15 cellular contexts compared by ENCODE assay signal in the genomic region with DNA sequence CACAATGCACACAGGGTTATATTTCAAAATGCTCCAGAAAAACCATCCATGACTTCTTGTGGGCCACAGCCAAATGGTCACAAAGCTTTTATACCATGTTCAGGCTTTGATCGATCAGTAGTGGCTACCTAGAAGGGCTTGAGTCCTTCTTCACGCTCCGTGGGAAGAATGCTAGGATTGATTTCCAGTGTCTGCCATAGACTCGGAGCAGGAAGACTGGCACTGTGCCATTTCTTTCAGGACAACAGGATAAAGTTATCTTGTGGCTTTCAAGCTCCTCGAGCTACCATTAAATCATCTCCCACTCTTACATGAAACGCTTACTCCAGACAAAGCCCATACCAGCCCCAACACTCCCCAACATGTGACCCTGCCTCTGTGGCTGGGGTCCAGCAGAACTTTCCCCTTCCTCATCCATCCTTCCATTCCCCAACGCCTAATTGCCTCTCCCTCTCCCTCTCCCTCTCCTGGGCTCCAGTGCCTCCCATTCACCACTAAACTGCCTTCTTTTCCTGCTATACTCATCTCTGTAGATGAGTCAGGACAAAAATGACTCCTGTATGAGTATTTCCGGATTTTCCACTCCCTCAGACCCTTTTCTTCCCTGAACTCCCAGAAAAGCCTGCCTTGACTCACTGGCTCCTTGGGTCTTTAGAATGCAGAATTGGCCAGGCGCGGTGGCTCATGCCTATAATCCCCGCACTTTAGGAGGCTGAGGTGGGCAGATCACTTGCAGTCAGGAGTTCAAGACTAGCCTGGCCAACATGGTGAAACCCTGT. TPM values are rescaled to one million over a fixed set of nuclear protein-coding genes. Genes with fewer than 3 reads are reported as not detected.
DNase-seq lines count a peak whose midpoint lies in the region; ATAC-seq, FAIRE-seq and TF ChIP-seq lines count a peak whose summit lies in the region.
"Had no signal": no experiment of that assay in that cellular context is flagged by ENCODE, and none has a peak within 500 bp of the region (broad histone marks: within the 10 kb centered on the region; RNA-seq: fewer than 3 reads in every experiment).

No MANE protein-coding gene starts in this region.

- H3K4me3 ChIP-seq in epithelial cell of proximal tubule (ENCODE audit: low read depth, low read length) = no peak overlapping the region
- H3K4me3 ChIP-seq: upper lobe of left lung had no signal

- H3K27ac Mint-ChIP-seq in T-helper 1 cell treated with Interleukin-12 subunit alpha and Interleukin-12 subunit beta and Interleukin-4 antibody, amounts not matched to agents 30 μg/mL and 1 μg/mL, for 36 hours = peak overlapping the region; percentile 55
- no peak overlapping the region for H3K27ac Mint-ChIP-seq in stimulated activated memory B cell treated with anti-CD40 and anti-IgM and Interleukin-4, amounts not matched to agents 10 μg/mL and 1 μg/mL and 100 μg/mL, for 72 hours
- H3K27ac Mint-ChIP-seq: activated CD8-positive, alpha-beta memory T cell treated with anti-CD3 and anti-CD28 coated beads, Interleukin-2, amount 10 ng/mL, durations not matched to agents 7 days and 5 days had no signal

- no peaks in the 10 kb centered on the region for H3K27me3 Mint-ChIP-seq in T-helper 1 cell treated with Interleukin-12 subunit alpha and Interleukin-12 subunit beta and Interleukin-4 antibody, amounts not matched to agents 30 μg/mL and 1 μg/mL, for 36 hours (ENCODE audit: low read depth)
- H3K27me3 Mint-ChIP-seq in stimulated activated memory B cell treated with anti-CD40 and anti-IgM and Interleukin-4, amounts not matched to agents 10 μg/mL and 1 μg/mL and 100 μg/mL, for 72 hours = no peaks in the 10 kb centered on the region

- no peaks in the 10 kb centered on the region for H3K4me1 Mint-ChIP-seq in T-helper 1 cell treated with Interleukin-12 subunit alpha and Interleukin-12 subunit beta and Interleukin-4 antibody, amounts not matched to agents 30 μg/mL and 1 μg/mL, for 36 hours (ENCODE audit: low read depth)
- H3K4me1 Mint-ChIP-seq in stimulated activated memory B cell treated with anti-CD40 and anti-IgM and Interleukin-4, amounts not matched to agents 10 μg/mL and 1 μg/mL and 100 μg/mL, for 72 hours = peaks cover 16% of the 10 kb centered on the region
- H3K4me1 Mint-ChIP-seq: activated CD8-positive, alpha-beta memory T cell treated with anti-CD3 and anti-CD28 coated beads, Interleukin-2, amount 10 ng/mL, durations not matched to agents 7 days and 5 days had no signal

- FAIRE-seq in RCC 7860 (lab: Jason Lieb, UNC) (peak; percentile 10), urothelium cell line (lab: Jason Lieb, UNC) (no peak)
- FAIRE-seq: A204.1 had no signal

- no peaks in the 10 kb centered on the region for H3K9me3 Mint-ChIP-seq in T-helper 1 cell treated with Interleukin-12 subunit alpha and Interleukin-12 subunit beta and Interleukin-4 antibody, amounts not matched to agents 30 μg/mL and 1 μg/mL, for 36 hours
- no peaks in the 10 kb centered on the region for H3K9me3 Mint-ChIP-seq in stimulated activated memory B cell treated with anti-CD40 and anti-IgM and Interleukin-4, amounts not matched to agents 10 μg/mL and 1 μg/mL and 100 μg/mL, for 72 hours

- TF ChIP-seq CTCF in epithelial cell of proximal tubule (conservative IDR thresholded peaks at IDR 0.05; ENCODE audit: low read depth, low read length) = no peak

- no peak for ATAC-seq in stimulated activated memory B cell treated with anti-CD40 and anti-IgM and Interleukin-4, amounts not matched to agents 10 μg/mL and 1 μg/mL and 100 μg/mL, for 72 hours
- ATAC-seq: activated CD8-positive, alpha-beta memory T cell treated with anti-CD3 and anti-CD28 coated beads, Interleukin-2, amount 10 ng/mL, durations not matched to agents 7 days and 5 days; left cardiac atrium had no signal

- no peaks in the 10 kb centered on the region for H3K36me3 Mint-ChIP-seq in T-helper 1 cell treated with Interleukin-12 subunit alpha and Interleukin-12 subunit beta and Interleukin-4 antibody, amounts not matched to agents 30 μg/mL and 1 μg/mL, for 36 hours (ENCODE audit: low read depth)
- no peaks in the 10 kb centered on the region for H3K36me3 Mint-ChIP-seq in stimulated activated memory B cell treated with anti-CD40 and anti-IgM and Interleukin-4, amounts not matched to agents 10 μg/mL and 1 μg/mL and 100 μg/mL, for 72 hours
- H3K36me3 Mint-ChIP-seq: activated CD8-positive, alpha-beta memory T cell treated with anti-CD3 and anti-CD28 coated beads, Interleukin-2, amount 10 ng/mL, durations not matched to agents 7 days and 5 days had no signal

- H3K4me3 Mint-ChIP-seq in T-helper 1 cell treated with Interleukin-12 subunit alpha and Interleukin-12 subunit beta and Interleukin-4 antibody, amounts not matched to agents 30 μg/mL and 1 μg/mL, for 36 hours = no peak overlapping the region
- no peak overlapping the region for H3K4me3 Mint-ChIP-seq in stimulated activated memory B cell treated with anti-CD40 and anti-IgM and Interleukin-4, amounts not matched to agents 10 μg/mL and 1 μg/mL and 100 μg/mL, for 72 hours
- H3K4me3 Mint-ChIP-seq: activated CD8-positive, alpha-beta memory T cell treated with anti-CD3 and anti-CD28 coated beads, Interleukin-2, amount 10 ng/mL, durations not matched to agents 7 days and 5 days had no signal

- DNase-seq in T-helper 1 cell (no peak), RCC 7860 (ENCODE audit: low spot score) (peak; percentile 68), epithelial cell of proximal tubule (ENCODE audit: low read depth) (peak; percentile 9), urothelium cell line (ENCODE audit: low spot score) (peak; percentile 61), NCI-H2107 treated with DMSO at 0.1 percent for 48 hours (lab: John Stamatoyannopoulos, UW; ENCODE audit: unreplicated experiment) (no peak), hippocampal formation (lab: John Stamatoyannopoulos, UW) (no peak)
- DNase-seq: activated CD8-positive, alpha-beta memory T cell treated with anti-CD3 and anti-CD28 coated beads, Interleukin-2, amount 10 ng/mL, durations not matched to agents 7 days and 5 days; activated naive CD4-positive, alpha-beta T cell; left cardiac atrium; NCI-H1105 treated with DMSO at 0.1 percent for 48 hours; stimulated activated CD4-positive, alpha-beta T cell treated with anti-CD3 and anti-CD28 coated beads, Interleukin-2, amount 100 ng/mL, for 48 hours; upper lobe of left lung had no signal

RNA-seq across cellular contexts. Expression of gene ADD2, which starts 40.9 kb away (rescaled TPM):
- 21.3 and 23.0 TPM in 2 replicates for total RNA-seq in epithelial cell of proximal tubule

Comparison
In these comparisons a context has a peak if more than half of its experiments do, and no peak if none do; other contexts are left out.
1. DNase-seq: peak in RCC 7860 (single experiment), epithelial cell of proximal tubule (single experiment) and urothelium cell line (single experiment); none in T-helper 1 cell (0 of 5), NCI-H2107 treated with DMSO at 0.1 percent for 48 hours (single experiment) and hippocampal formation (0 of 2).